In genomic region chr11:63829823-63830489, GRCh38 we compare ENCODE assay signal across 1 cellular context.
A peak's percentile ranks its signal among the peaks of the same experiment; 100 is the strongest.
TF ChIP-seq lines count a peak whose summit lies in the region.

No MANE protein-coding gene starts in this region.

TF ChIP-seq in K562, 482 proteins besides CTCF, POLR2A, EP300 and RAD21 (continued from another document):
- TF ChIP-seq, protein P1, sequence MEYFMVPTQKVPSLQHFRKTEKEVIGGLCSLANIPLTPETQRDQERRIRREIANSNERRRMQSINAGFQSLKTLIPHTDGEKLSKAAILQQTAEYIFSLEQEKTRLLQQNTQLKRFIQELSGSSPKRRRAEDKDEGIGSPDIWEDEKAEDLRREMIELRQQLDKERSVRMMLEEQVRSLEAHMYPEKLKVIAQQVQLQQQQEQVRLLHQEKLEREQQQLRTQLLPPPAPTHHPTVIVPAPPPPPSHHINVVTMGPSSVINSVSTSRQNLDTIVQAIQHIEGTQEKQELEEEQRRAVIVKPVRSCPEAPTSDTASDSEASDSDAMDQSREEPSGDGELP (CRISPR knock-in tag; IDR thresholded peaks at IDR 0.05; ENCODE audit: borderline replicate concordance): peak; percentile 42; the same call in 1 of the 2 replicates
- no peak for TF ChIP-seq TEAD2 (tag; IDR thresholded peaks at IDR 0.05)
- no peak for TF ChIP-seq PRMT5 (CRISPR knock-in tag; IDR thresholded peaks at IDR 0.05)
- TF ChIP-seq ZNF696 (CRISPR knock-in tag; conservative IDR thresholded peaks at IDR 0.05): no peak
- no peak for TF ChIP-seq FOXJ2 (tag; IDR thresholded peaks at IDR 0.05)
- TF ChIP-seq JUND (IDR thresholded peaks at IDR 0.05; ENCODE audit: borderline replicate concordance, low read depth, low read length): 0 out of 2 replicates have a peak, but pooled peaks have one; percentile 5
- TF ChIP-seq JUND (tag; IDR thresholded peaks at IDR 0.05; ENCODE audit: borderline replicate concordance, low read depth, low read length): no peak
- 0 out of 2 replicates have a peak, but pooled peaks have one; percentile 20 for TF ChIP-seq SMC3 (conservative IDR thresholded peaks at IDR 0.05; ENCODE audit: insufficient read depth, low read depth, low read length)
- TF ChIP-seq BRF2 (IDR thresholded peaks at IDR 0.05; ENCODE audit: borderline replicate concordance, insufficient read depth, insufficient read length): no peak
- no peak for TF ChIP-seq RNF2 (IDR thresholded peaks at IDR 0.05)
- TF ChIP-seq SP1 (CRISPR knock-in tag; IDR thresholded peaks at IDR 0.05): no peak
- TF ChIP-seq ZNF347 (CRISPR knock-in tag; IDR thresholded peaks at IDR 0.05; ENCODE audit: low read depth): no peak
- no peak for TF ChIP-seq POLR3G (IDR thresholded peaks at IDR 0.05; ENCODE audit: extremely low read depth, insufficient read length, insufficient replicate concordance)
- TF ChIP-seq UBTF (IDR thresholded peaks at IDR 0.05; ENCODE audit: borderline replicate concordance in 1 of 2, low read depth in 2 of 2, low read length in 2 of 2): no peak
- no peak for TF ChIP-seq LCOR (CRISPR knock-in tag; IDR thresholded peaks at IDR 0.05)
- no peak for TF ChIP-seq PBX2 (CRISPR knock-in tag; IDR thresholded peaks at IDR 0.05; ENCODE audit: low read depth)
- no peak for TF ChIP-seq PBX2 (tag; conservative IDR thresholded peaks at IDR 0.05; ENCODE audit: low read depth)
- TF ChIP-seq HMG20A (CRISPR knock-in tag; conservative IDR thresholded peaks at IDR 0.05): no peak
- no peak for TF ChIP-seq DPF2 (IDR thresholded peaks at IDR 0.05)
- no peak for TF ChIP-seq TAL1 (IDR thresholded peaks at IDR 0.05)
- no peak for TF ChIP-seq HSF4 (CRISPR knock-in tag; IDR thresholded peaks at IDR 0.05; ENCODE audit: borderline replicate concordance)
- TF ChIP-seq TGIF2 (CRISPR knock-in tag; IDR thresholded peaks at IDR 0.05): no peak
- TF ChIP-seq ELF1 (tag; IDR thresholded peaks at IDR 0.05): no peak
- no peak for TF ChIP-seq ZNF644 (tag; IDR thresholded peaks at IDR 0.05; ENCODE audit: low read depth)
- TF ChIP-seq, protein P2, sequence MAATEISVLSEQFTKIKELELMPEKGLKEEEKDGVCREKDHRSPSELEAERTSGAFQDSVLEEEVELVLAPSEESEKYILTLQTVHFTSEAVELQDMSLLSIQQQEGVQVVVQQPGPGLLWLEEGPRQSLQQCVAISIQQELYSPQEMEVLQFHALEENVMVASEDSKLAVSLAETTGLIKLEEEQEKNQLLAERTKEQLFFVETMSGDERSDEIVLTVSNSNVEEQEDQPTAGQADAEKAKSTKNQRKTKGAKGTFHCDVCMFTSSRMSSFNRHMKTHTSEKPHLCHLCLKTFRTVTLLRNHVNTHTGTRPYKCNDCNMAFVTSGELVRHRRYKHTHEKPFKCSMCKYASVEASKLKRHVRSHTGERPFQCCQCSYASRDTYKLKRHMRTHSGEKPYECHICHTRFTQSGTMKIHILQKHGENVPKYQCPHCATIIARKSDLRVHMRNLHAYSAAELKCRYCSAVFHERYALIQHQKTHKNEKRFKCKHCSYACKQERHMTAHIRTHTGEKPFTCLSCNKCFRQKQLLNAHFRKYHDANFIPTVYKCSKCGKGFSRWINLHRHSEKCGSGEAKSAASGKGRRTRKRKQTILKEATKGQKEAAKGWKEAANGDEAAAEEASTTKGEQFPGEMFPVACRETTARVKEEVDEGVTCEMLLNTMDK (IDR thresholded peaks at IDR 0.05; ENCODE audit: borderline replicate concordance, insufficient read depth, low read depth, low read length, poor library complexity, severe bottlenecking): peak; percentile 56
- peak; percentile 89 for TF ChIP-seq ZKSCAN1 (IDR thresholded peaks at IDR 0.05; ENCODE audit: low read depth, low read length)
- no peak for TF ChIP-seq ZNF184 (CRISPR knock-in tag; IDR thresholded peaks at IDR 0.05)
- TF ChIP-seq, protein P3, sequence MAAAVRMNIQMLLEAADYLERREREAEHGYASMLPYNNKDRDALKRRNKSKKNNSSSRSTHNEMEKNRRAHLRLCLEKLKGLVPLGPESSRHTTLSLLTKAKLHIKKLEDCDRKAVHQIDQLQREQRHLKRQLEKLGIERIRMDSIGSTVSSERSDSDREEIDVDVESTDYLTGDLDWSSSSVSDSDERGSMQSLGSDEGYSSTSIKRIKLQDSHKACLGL (CRISPR knock-in tag; IDR thresholded peaks at IDR 0.05; ENCODE audit: borderline replicate concordance, poor library complexity, severe bottlenecking): no peak
- TF ChIP-seq ZBTB11 (CRISPR knock-in tag; IDR thresholded peaks at IDR 0.05): no peak
- TF ChIP-seq CEBPB (tag; IDR thresholded peaks at IDR 0.05): no peak
- TF ChIP-seq DEAF1 (CRISPR knock-in tag; IDR thresholded peaks at IDR 0.05): 0 out of 2 replicates have a peak, but pooled peaks have one; percentile 40
- TF ChIP-seq ZNF778 (CRISPR knock-in tag; IDR thresholded peaks at IDR 0.05): no peak
- no peak for TF ChIP-seq TCF7L2 (IDR thresholded peaks at IDR 0.05; ENCODE audit: low read depth, low read length)
- peak; percentile 46; the same call in 1 of the 2 replicates for TF ChIP-seq NFE2 (IDR thresholded peaks at IDR 0.05; ENCODE audit: low read depth)
- TF ChIP-seq FIP1L1 (IDR thresholded peaks at IDR 0.05; ENCODE audit: low read depth, low read length, poor library complexity, severe bottlenecking): no peak
- TF ChIP-seq ZNF316 (IDR thresholded peaks at IDR 0.05): no peak
